In the genomic region with DNA sequence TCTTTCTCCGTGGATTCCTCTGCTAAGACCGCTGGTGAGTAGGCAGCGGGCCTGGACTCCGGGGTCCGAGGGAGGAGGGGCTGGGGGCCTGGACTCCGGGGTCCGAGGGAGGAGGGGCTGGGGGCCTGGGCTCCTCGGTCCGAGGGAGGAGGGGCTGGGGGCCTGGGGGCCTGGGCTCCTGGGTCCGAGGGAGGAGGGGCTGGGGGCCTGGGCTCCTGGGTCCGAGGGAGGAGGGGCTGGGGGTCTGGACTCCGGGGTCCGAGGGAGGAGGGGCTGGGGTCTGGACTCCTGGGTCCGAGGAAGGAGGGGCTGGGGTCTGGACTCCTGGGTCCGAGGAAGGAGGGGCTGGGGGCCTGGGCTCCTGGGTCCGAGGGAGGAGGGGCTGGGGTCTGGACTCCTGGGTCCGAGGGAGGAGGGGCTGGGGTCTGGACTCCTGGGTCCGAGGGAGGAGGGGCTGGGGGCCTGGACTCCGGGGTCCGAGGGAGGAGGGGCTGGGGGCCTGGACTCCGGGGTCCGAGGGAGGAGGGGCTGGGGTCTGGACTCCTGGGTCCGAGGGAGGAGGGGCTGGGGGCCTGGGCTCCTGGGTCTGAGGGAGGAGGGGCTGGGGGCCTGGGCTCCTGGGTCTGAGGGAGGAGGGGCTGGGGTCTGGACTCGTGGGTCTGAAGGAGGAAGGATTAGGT, we compare ENCODE assay signal across 1 cellular context.
TF ChIP-seq lines count a peak whose summit lies in the region.
"Not testable (repeated sequence)": the region's sequence is repeated elsewhere in the genome, so short reads cannot be mapped to it uniquely, and the experiment has no call there.

No MANE protein-coding gene starts in this region.

TF ChIP-seq in K562, 482 proteins besides CTCF, POLR2A, EP300 and RAD21:
- peak; percentile 14; the same call in 1 of the 2 replicates for TF ChIP-seq ZBTB7A (IDR thresholded peaks at IDR 0.05; ENCODE audit: borderline replicate concordance, control insufficient read depth, low read depth, low read length)
- TF ChIP-seq, protein P1, sequence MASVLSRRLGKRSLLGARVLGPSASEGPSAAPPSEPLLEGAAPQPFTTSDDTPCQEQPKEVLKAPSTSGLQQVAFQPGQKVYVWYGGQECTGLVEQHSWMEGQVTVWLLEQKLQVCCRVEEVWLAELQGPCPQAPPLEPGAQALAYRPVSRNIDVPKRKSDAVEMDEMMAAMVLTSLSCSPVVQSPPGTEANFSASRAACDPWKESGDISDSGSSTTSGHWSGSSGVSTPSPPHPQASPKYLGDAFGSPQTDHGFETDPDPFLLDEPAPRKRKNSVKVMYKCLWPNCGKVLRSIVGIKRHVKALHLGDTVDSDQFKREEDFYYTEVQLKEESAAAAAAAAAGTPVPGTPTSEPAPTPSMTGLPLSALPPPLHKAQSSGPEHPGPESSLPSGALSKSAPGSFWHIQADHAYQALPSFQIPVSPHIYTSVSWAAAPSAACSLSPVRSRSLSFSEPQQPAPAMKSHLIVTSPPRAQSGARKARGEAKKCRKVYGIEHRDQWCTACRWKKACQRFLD (CRISPR knock-in tag; IDR thresholded peaks at IDR 0.05): 0 out of 2 replicates have a peak, but pooled peaks have one; percentile 6
- TF ChIP-seq NR2C2 (CRISPR knock-in tag; IDR thresholded peaks at IDR 0.05): not testable (repeated sequence)
- peak; percentile 63; the same call in 1 of the 2 replicates for TF ChIP-seq NR2C2 (tag; IDR thresholded peaks at IDR 0.05)
- TF ChIP-seq TAF7 (tag; IDR thresholded peaks at IDR 0.05): 0 out of 2 replicates have a peak, but pooled peaks have one; percentile 16
